Comparison of ENCODE assay signal across 1 cellular context in genomic region chr9:127897194-127897692, GRCh38.
TF ChIP-seq lines count a peak whose summit lies in the region.

No MANE protein-coding gene starts in this region.

TF ChIP-seq in HepG2, 621 proteins besides CTCF, POLR2A, EP300 and RAD21 (continued from another document and continues in another):
- TF ChIP-seq MTA3 (CRISPR knock-in tag; IDR thresholded peaks at IDR 0.05), result no peak
- no peak for TF ChIP-seq FOXJ3 (CRISPR knock-in tag; IDR thresholded peaks at IDR 0.05; ENCODE audit: borderline replicate concordance)
- no peak for TF ChIP-seq RBFOX2 (IDR thresholded peaks at IDR 0.05; ENCODE audit: low read depth, low read length)
- 0 out of 2 replicates have a peak, but pooled peaks have one; percentile 23 for TF ChIP-seq ZBTB37 (CRISPR knock-in tag; IDR thresholded peaks at IDR 0.05)
- TF ChIP-seq ZNF12 (CRISPR knock-in tag; IDR thresholded peaks at IDR 0.05), result peak; percentile 50; the same call in 1 of the 2 replicates
- no peak for TF ChIP-seq ZNF121 (CRISPR knock-in tag; IDR thresholded peaks at IDR 0.05)
- no peak for TF ChIP-seq SNAPC5 (CRISPR knock-in tag; IDR thresholded peaks at IDR 0.05; ENCODE audit: borderline replicate concordance)
- TF ChIP-seq ZNF256 (CRISPR knock-in tag; conservative IDR thresholded peaks at IDR 0.05), result no peak
- TF ChIP-seq ZIK1 (CRISPR knock-in tag; IDR thresholded peaks at IDR 0.05; ENCODE audit: borderline replicate concordance, low read depth), result no peak
- no peak for TF ChIP-seq TRIM22 (IDR thresholded peaks at IDR 0.05)
- TF ChIP-seq SPEN (CRISPR knock-in tag; IDR thresholded peaks at IDR 0.05; ENCODE audit: low read depth), result no peak
- no peak for TF ChIP-seq ZBTB46 (CRISPR knock-in tag; IDR thresholded peaks at IDR 0.05; ENCODE audit: borderline replicate concordance)
- no peak for TF ChIP-seq HINFP (CRISPR knock-in tag; IDR thresholded peaks at IDR 0.05; ENCODE audit: low read depth)
- TF ChIP-seq POGK (CRISPR knock-in tag; conservative IDR thresholded peaks at IDR 0.05), result no peak
- no peak for TF ChIP-seq ZNF878 (CRISPR knock-in tag; IDR thresholded peaks at IDR 0.05)
- TF ChIP-seq THRA (CRISPR knock-in tag; IDR thresholded peaks at IDR 0.05; ENCODE audit: borderline replicate concordance), result peak; percentile 62
- no peak for TF ChIP-seq DNMT3B (CRISPR knock-in tag; conservative IDR thresholded peaks at IDR 0.05)
- no peak; the same call in 1 of the 2 replicates for TF ChIP-seq ZNF770 (CRISPR knock-in tag; IDR thresholded peaks at IDR 0.05)
- TF ChIP-seq TBX3 (IDR thresholded peaks at IDR 0.05; ENCODE audit: borderline replicate concordance), result no peak
- TF ChIP-seq IKZF4 (CRISPR knock-in tag; IDR thresholded peaks at IDR 0.05; ENCODE audit: borderline replicate concordance, low read depth, not compliant biosample characterization), result no peak
- TF ChIP-seq POLR2G (IDR thresholded peaks at IDR 0.05; ENCODE audit: low read depth, low read length), result peak; percentile 77
- no peak for TF ChIP-seq RFXAP (CRISPR knock-in tag; IDR thresholded peaks at IDR 0.05; ENCODE audit: borderline replicate concordance)
- no peak for TF ChIP-seq FOSL1 (CRISPR knock-in tag; IDR thresholded peaks at IDR 0.05; ENCODE audit: borderline replicate concordance)
- TF ChIP-seq SMYD3 (CRISPR knock-in tag; IDR thresholded peaks at IDR 0.05), result no peak
- TF ChIP-seq ZBTB42 (CRISPR knock-in tag; IDR thresholded peaks at IDR 0.05), result no peak
- no peak for TF ChIP-seq ZSCAN30 (CRISPR knock-in tag; IDR thresholded peaks at IDR 0.05)
- no peak for TF ChIP-seq NR3C1 (CRISPR knock-in tag; IDR thresholded peaks at IDR 0.05)
- TF ChIP-seq POLR2AphosphoS5 (IDR thresholded peaks at IDR 0.05; ENCODE audit: low read depth, low read length), result peak; percentile 68
- no peak for TF ChIP-seq ZNF776 (CRISPR knock-in tag; IDR thresholded peaks at IDR 0.05)
- no peak for TF ChIP-seq THAP8 (CRISPR knock-in tag; IDR thresholded peaks at IDR 0.05; ENCODE audit: borderline replicate concordance)
- 0 out of 2 replicates have a peak, but pooled peaks have one; percentile 37 for TF ChIP-seq ZNF317 (CRISPR knock-in tag; IDR thresholded peaks at IDR 0.05)
- no peak for TF ChIP-seq ZNF333 (CRISPR knock-in tag; IDR thresholded peaks at IDR 0.05; ENCODE audit: borderline replicate concordance)
- TF ChIP-seq REST (IDR thresholded peaks at IDR 0.05; ENCODE audit: borderline replicate concordance in 1 of 2, low read depth in 1 of 2, low read length in 2 of 2), result no peak
- no peak for TF ChIP-seq BRD4 (CRISPR knock-in tag; IDR thresholded peaks at IDR 0.05)
- no peak for TF ChIP-seq PRPF4 (IDR thresholded peaks at IDR 0.05; ENCODE audit: low read depth, low read length, poor library complexity, severe bottlenecking)
- TF ChIP-seq ZNF414 (CRISPR knock-in tag; IDR thresholded peaks at IDR 0.05), result no peak
- TF ChIP-seq MED1 (CRISPR knock-in tag; IDR thresholded peaks at IDR 0.05), result peak; percentile 66
- TF ChIP-seq SOX13 (IDR thresholded peaks at IDR 0.05), result peak; percentile 32; the same call in 1 of the 2 replicates
- TF ChIP-seq SOX13 (CRISPR knock-in tag; conservative IDR thresholded peaks at IDR 0.05 in 1 of 2, IDR thresholded peaks at IDR 0.05 in 1 of 2), result peak in 1 of 2 experiments; percentile 42; a peak in 1 of 4 replicates
- no peak for TF ChIP-seq NRL (CRISPR knock-in tag; IDR thresholded peaks at IDR 0.05; ENCODE audit: borderline replicate concordance)
- no peak for TF ChIP-seq ZNF619 (CRISPR knock-in tag; IDR thresholded peaks at IDR 0.05)
- TF ChIP-seq ZNF503 (CRISPR knock-in tag; IDR thresholded peaks at IDR 0.05), result no peak; the same call in 1 of the 2 replicates
